ENCODE assay signal across 26 cellular contexts in the genomic region with DNA sequence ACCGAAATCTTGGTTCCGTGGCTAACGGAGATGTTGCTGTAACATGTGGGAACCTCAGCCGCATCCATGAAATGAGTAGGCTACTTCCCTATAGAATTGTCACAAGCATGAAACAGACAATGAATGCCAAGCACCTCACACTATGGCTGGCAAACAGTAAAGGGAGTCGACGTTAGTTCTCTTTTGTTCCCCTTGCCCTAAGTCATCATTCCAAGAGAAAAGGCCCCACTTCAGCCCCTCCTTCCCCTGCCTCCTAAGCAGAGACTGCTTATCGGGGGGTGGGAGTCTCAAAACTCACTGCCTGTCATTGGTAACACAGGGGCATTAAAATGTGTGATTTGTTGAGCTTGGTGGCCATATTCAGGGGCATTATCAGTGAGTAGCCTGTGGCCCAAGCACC.
A peak's percentile ranks its signal among the peaks of the same experiment; 100 is the strongest.
DNase-seq lines count a peak whose midpoint lies in the region; ATAC-seq and TF ChIP-seq lines count a peak whose summit lies in the region.
"Had no signal": no experiment of that assay in that cellular context is flagged by ENCODE, and none has a peak within 500 bp of the region (broad histone marks: within the 10 kb centered on the region; RNA-seq: fewer than 3 reads in every experiment).

No MANE protein-coding gene starts in this region.

- peak overlapping the region; percentile 50 for H3K27ac Mint-ChIP-seq in nephron progenitor cell
- H3K27ac Mint-ChIP-seq in osteocyte (ENCODE audit: unreplicated experiment): no peak overlapping the region
- H3K27ac Mint-ChIP-seq: CD4-positive, alpha-beta memory T cell had no signal

- no peak for TF ChIP-seq POLR2A in vagina (IDR thresholded peaks at IDR 0.05)

- H3K4me3 ChIP-seq in heart right ventricle (no peak overlapping the region), vagina (no peak overlapping the region)
- H3K4me3 ChIP-seq: GM12878, SK-N-MC had no signal

- TF ChIP-seq CTCF in heart right ventricle (IDR thresholded peaks at IDR 0.05) (no peak), VCaP (conservative IDR thresholded peaks at IDR 0.05) (no peak), nephron progenitor cell (IDR thresholded peaks at IDR 0.05) (no peak), vagina (IDR thresholded peaks at IDR 0.05) (no peak), osteocyte (IDR thresholded peaks at IDR 0.05) (no peak)

- H3K9me3 ChIP-seq in heart right ventricle (no peaks in the 10 kb centered on the region), vagina (no peaks in the 10 kb centered on the region)

- H3K36me3 Mint-ChIP-seq in nephron progenitor cell (ENCODE audit: low read depth): peaks cover 6% of the 10 kb centered on the region
- peaks cover 4% of the 10 kb centered on the region for H3K36me3 Mint-ChIP-seq in osteocyte (ENCODE audit: unreplicated experiment)

- peaks cover 16% of the 10 kb centered on the region for H3K4me1 Mint-ChIP-seq in nephron progenitor cell
- peaks cover 58% of the 10 kb centered on the region for H3K4me1 Mint-ChIP-seq in osteocyte (ENCODE audit: unreplicated experiment)

- H3K4me1 ChIP-seq in heart right ventricle: peaks cover 25 to 84% (median 57%) of the 10 kb centered on the region in 9 donors
- H3K4me1 ChIP-seq in vagina: peaks cover 78% of the 10 kb centered on the region

- ATAC-seq in heart right ventricle: no peak
- no peak for ATAC-seq in left ventricle myocardium superior
- ATAC-seq: GM12878 had no signal

- H3K4me3 Mint-ChIP-seq in nephron progenitor cell (no peak overlapping the region), osteocyte (ENCODE audit: unreplicated experiment) (no peak overlapping the region)
- H3K4me3 Mint-ChIP-seq: CD4-positive, alpha-beta memory T cell had no signal

- H3K27me3 Mint-ChIP-seq in nephron progenitor cell (ENCODE audit: low read depth, poor library complexity) (no peaks in the 10 kb centered on the region), osteocyte (ENCODE audit: unreplicated experiment) (no peaks in the 10 kb centered on the region)
- H3K27me3 Mint-ChIP-seq: CD4-positive, alpha-beta memory T cell had no signal

- H3K27me3 ChIP-seq in heart right ventricle (no peaks in the 10 kb centered on the region), vagina (no peaks in the 10 kb centered on the region)

- H3K9me3 Mint-ChIP-seq in nephron progenitor cell (no peaks in the 10 kb centered on the region), osteocyte (ENCODE audit: unreplicated experiment) (no peaks in the 10 kb centered on the region)
- H3K9me3 Mint-ChIP-seq: CD4-positive, alpha-beta memory T cell had no signal

- H3K36me3 ChIP-seq in heart right ventricle (no peaks in the 10 kb centered on the region), vagina (no peaks in the 10 kb centered on the region)

- intact Hi-C loops in heart right ventricle (cut with DNase I) (loop anchor here in 1 of 10 donors (5.0 kb wide), 1 partner anchor 75 kb away; no protein-coding TSS in a partner anchor), left ventricle myocardium superior (cut with micrococcal nuclease) (no loop called here), vagina (cut with DNase I) (no loop called here)

- WGBS in heart right ventricle, 2 donors: 84 to 90% methylated on average over 7 of the region's 7 CpGs

- H3K27ac ChIP-seq in heart right ventricle (peak overlapping the region in 6 of 10 donors; percentile 8 to 84 (median 63)), VCaP (peak overlapping the region; percentile 74), vagina (peak overlapping the region; percentile 80)
- H3K27ac ChIP-seq: SK-N-MC had no signal

- DNase-seq in heart right ventricle (no peak), left ventricle myocardium superior (no peak), nephron progenitor cell (no peak), vagina (ENCODE audit: extremely low spot score in 2 of 2) (no peak), osteocyte (ENCODE audit: extremely low spot score, unreplicated experiment) (no peak), SHP77 treated with DMSO at 0.1 percent for 48 hours (lab: John Stamatoyannopoulos, UW) (no peak)
- DNase-seq: AML-193; C1 segment of cervical spinal cord; CD4-positive, alpha-beta memory T cell; COR-L47; HCEC 1CT; KBM-7; MV-4-11; NCI-H1105; NCI-H1436 treated with DMSO at 0.1 percent for 48 hours; NCI-H187 treated with DMSO at 0.1 percent for 48 hours; NCI-H2171 treated with DMSO at 0.1 percent for 48 hours; NCI-H446; NCI-H524 treated with DMSO at 0.1 percent for 48 hours; NCI-H82; NK-92 treated with Interleukin-12 subunit alpha and Interleukin-12 subunit beta, amount 100 ng/mL, for 24 hours; RPMI8226; SIG-M5 had no signal
